Comparison of ENCODE assay signal across 9 cellular contexts in genomic region chr2:223725494-223725893, GRCh38.
DNase-seq lines count a peak whose midpoint lies in the region; ATAC-seq and TF ChIP-seq lines count a peak whose summit lies in the region.
"Had no signal": no experiment of that assay in that cellular context is flagged by ENCODE, and none has a peak within 500 bp of the region (broad histone marks: within the 10 kb centered on the region; RNA-seq: fewer than 3 reads in every experiment).

No MANE protein-coding gene starts in this region.

- no peak for TF ChIP-seq POLR2A in NB4 (IDR thresholded peaks at IDR 0.05; ENCODE audit: extremely low read depth, insufficient read length)

- no peak overlapping the region for H3K27ac ChIP-seq in BLaER1 treated with 17β-estradiol and CSF1 and Interleukin-3, amounts not matched to agents 10 nM and 100 nM

- no peak overlapping the region for H3K4me3 ChIP-seq in BLaER1 treated with 17β-estradiol and CSF1 and Interleukin-3, amounts not matched to agents 10 nM and 100 nM
- no peak overlapping the region for H3K4me3 ChIP-seq in NB4 (ENCODE audit: low read depth, low read length)
- no peak overlapping the region for H3K4me3 ChIP-seq in choroid plexus epithelial cell (ENCODE audit: low read depth, low read length)

- no peaks in the 10 kb centered on the region for H3K9me3 ChIP-seq in BLaER1 treated with 17β-estradiol and CSF1 and Interleukin-3, amounts not matched to agents 10 nM and 100 nM (replicated peaks in 1 of 11)

- intact Hi-C loops in activated CD4-positive, alpha-beta T cell treated with anti-CD3 and anti-CD28 coated beads, Interleukin-2, amount 10 ng/mL, durations not matched to agents 24 days and 14 days (cut with micrococcal nuclease): loop anchor here (10.0 kb wide), 1 partner anchor 109 kb away; the partner anchor contains the start of gene AP1S3

- no peaks in the 10 kb centered on the region for H3K27me3 ChIP-seq in BLaER1 treated with 17β-estradiol and CSF1 and Interleukin-3, amounts not matched to agents 10 nM and 100 nM

- H3K36me3 ChIP-seq in BLaER1 treated with 17β-estradiol and CSF1 and Interleukin-3, amounts not matched to agents 10 nM and 100 nM: no peaks in the 10 kb centered on the region

- no peak for ATAC-seq in HG03095 (IDR thresholded peaks at IDR 0.05; ENCODE audit: unreplicated experiment)

- peak overlapping the region in 8 of 11 experiments; percentile 10 to 62 (median 32); a peak in 14 of 22 replicates for H3K4me2 ChIP-seq in BLaER1 treated with 17β-estradiol and CSF1 and Interleukin-3, amounts not matched to agents 10 nM and 100 nM

- H3K4me1 Mint-ChIP-seq in activated CD4-positive, alpha-beta T cell treated with anti-CD3 and anti-CD28 coated beads, Interleukin-2, amount 10 ng/mL, durations not matched to agents 24 days and 14 days: no peaks in the 10 kb centered on the region

- peaks cover under 1% of the 10 kb centered on the region for H3K27me3 Mint-ChIP-seq in activated CD4-positive, alpha-beta T cell treated with anti-CD3 and anti-CD28 coated beads, Interleukin-2, amount 10 ng/mL, durations not matched to agents 24 days and 14 days

- H3K4me1 ChIP-seq in BLaER1 treated with 17β-estradiol and CSF1 and Interleukin-3, amounts not matched to agents 10 nM and 100 nM: peaks cover 0 to 18% (median 9%) of the 10 kb centered on the region in 10 experiments; a peak in 15 of 20 replicates

- TF ChIP-seq CTCF in NB4 (IDR thresholded peaks at IDR 0.05; ENCODE audit: low read depth, low read length): no peak
- TF ChIP-seq CTCF in choroid plexus epithelial cell (conservative IDR thresholded peaks at IDR 0.05; ENCODE audit: low read depth, low read length): no peak

- no peaks in the 10 kb centered on the region for H3K36me3 Mint-ChIP-seq in activated CD4-positive, alpha-beta T cell treated with anti-CD3 and anti-CD28 coated beads, Interleukin-2, amount 10 ng/mL, durations not matched to agents 24 days and 14 days (ENCODE audit: low read depth)

- H3K4me3 Mint-ChIP-seq in activated CD4-positive, alpha-beta T cell treated with anti-CD3 and anti-CD28 coated beads, Interleukin-2, amount 10 ng/mL, durations not matched to agents 24 days and 14 days: no peak overlapping the region
- H3K4me3 Mint-ChIP-seq: dendritic cell treated with granulocyte-macrophage colony-stimulating factor and Interleukin-4, amounts not matched to agents 40 ng/mL and 50 ng/mL, for 4 days had no signal

- DNase-seq in NB4 (ENCODE audit: low read depth): peak; percentile 74
- DNase-seq in choroid plexus epithelial cell (ENCODE audit: low read depth): peak; percentile 96
- DNase-seq in kidney glomerular epithelial cell (lab: John Stamatoyannopoulos, UW): peak; percentile 95
- DNase-seq in superior temporal gyrus (ENCODE audit: extremely low spot score): peak; percentile 85
- DNase-seq in activated T-cell treated with anti-CD3 and anti-CD28 coated beads for 4 hours: no peak
- no peak for DNase-seq in activated CD4-positive, alpha-beta T cell treated with anti-CD3 and anti-CD28 coated beads, Interleukin-2, amount 10 ng/mL, durations not matched to agents 24 days and 14 days

- no peak overlapping the region for H3K9ac ChIP-seq in BLaER1 treated with 17β-estradiol and CSF1 and Interleukin-3, amounts not matched to agents 10 nM and 100 nM

- no peaks in the 10 kb centered on the region for H4K20me1 ChIP-seq in BLaER1 treated with 17β-estradiol and CSF1 and Interleukin-3, amounts not matched to agents 10 nM and 100 nM

- no peak overlapping the region for H3K27ac Mint-ChIP-seq in activated CD4-positive, alpha-beta T cell treated with anti-CD3 and anti-CD28 coated beads, Interleukin-2, amount 10 ng/mL, durations not matched to agents 24 days and 14 days
- H3K27ac Mint-ChIP-seq: dendritic cell treated with granulocyte-macrophage colony-stimulating factor and Interleukin-4, amounts not matched to agents 40 ng/mL and 50 ng/mL, for 4 days had no signal

- H3K9me3 Mint-ChIP-seq in activated CD4-positive, alpha-beta T cell treated with anti-CD3 and anti-CD28 coated beads, Interleukin-2, amount 10 ng/mL, durations not matched to agents 24 days and 14 days: no peaks in the 10 kb centered on the region
- H3K9me3 Mint-ChIP-seq: dendritic cell treated with granulocyte-macrophage colony-stimulating factor and Interleukin-4, amounts not matched to agents 40 ng/mL and 50 ng/mL, for 4 days had no signal

Comparison
In these comparisons a context has a peak if more than half of its experiments do, and no peak if none do; other contexts are left out.
1. DNase-seq: peak in NB4 (single experiment), choroid plexus epithelial cell (single experiment), kidney glomerular epithelial cell (single experiment) and superior temporal gyrus (single experiment); none in activated T-cell treated with anti-CD3 and anti-CD28 coated beads for 4 hours (single experiment) and activated CD4-positive, alpha-beta T cell treated with anti-CD3 and anti-CD28 coated beads, Interleukin-2, amount 10 ng/mL, durations not matched to agents 24 days and 14 days (single experiment).